ENCODE assay signal across 10 cellular contexts in genomic region chr7:75565129-75565528, GRCh38.
DNase-seq lines count a peak whose midpoint lies in the region; ATAC-seq and TF ChIP-seq lines count a peak whose summit lies in the region.
"Had no signal": no experiment of that assay in that cellular context is flagged by ENCODE, and none has a peak within 500 bp of the region (broad histone marks: within the 10 kb centered on the region; RNA-seq: fewer than 3 reads in every experiment).

No MANE protein-coding gene starts in this region.

- no peak overlapping the region for H3K4me3 ChIP-seq in BLaER1 treated with 17β-estradiol and CSF1 and Interleukin-3, amounts not matched to agents 10 nM and 100 nM
- H3K4me3 ChIP-seq in neutrophil (ENCODE audit: low read depth in 1 of 2, low read length in 1 of 2): no peak overlapping the region
- H3K4me3 ChIP-seq: ovary had no signal

- peak overlapping the region; percentile 50 to 75 (median 66) for H3K4me2 ChIP-seq in BLaER1 treated with 17β-estradiol and CSF1 and Interleukin-3, amounts not matched to agents 10 nM and 100 nM

- H4K20me1 ChIP-seq in BLaER1 treated with 17β-estradiol and CSF1 and Interleukin-3, amounts not matched to agents 10 nM and 100 nM: no peaks in the 10 kb centered on the region

- TF ChIP-seq CTCF in neutrophil (IDR thresholded peaks at IDR 0.05): no peak

- H3K27ac ChIP-seq in BLaER1 treated with 17β-estradiol and CSF1 and Interleukin-3, amounts not matched to agents 10 nM and 100 nM: peak overlapping the region; percentile 40 to 73 (median 59); a peak in 20 of 22 replicates
- H3K27ac ChIP-seq in neutrophil: peak overlapping the region; percentile 91

- peaks cover 0 to 14% (median 0%) of the 10 kb centered on the region in 11 experiments; a peak in 5 of 22 replicates for H3K9me3 ChIP-seq in BLaER1 treated with 17β-estradiol and CSF1 and Interleukin-3, amounts not matched to agents 10 nM and 100 nM (replicated peaks in 1 of 11)
- no peaks in the 10 kb centered on the region for H3K9me3 ChIP-seq in neutrophil
- H3K9me3 ChIP-seq: ovary had no signal

- peaks cover 32 to 100% (median 82%) of the 10 kb centered on the region in 11 experiments for H3K36me3 ChIP-seq in BLaER1 treated with 17β-estradiol and CSF1 and Interleukin-3, amounts not matched to agents 10 nM and 100 nM
- peaks cover 84% of the 10 kb centered on the region for H3K36me3 ChIP-seq in neutrophil
- H3K36me3 ChIP-seq: ovary had no signal

- peaks cover 23 to 39% (median 31%) of the 10 kb centered on the region in 10 experiments for H3K4me1 ChIP-seq in BLaER1 treated with 17β-estradiol and CSF1 and Interleukin-3, amounts not matched to agents 10 nM and 100 nM
- peaks cover 33 to 39% of the 10 kb centered on the region in 2 experiments for H3K4me1 ChIP-seq in neutrophil (ENCODE audit: control insufficient read depth in 1 of 2, insufficient read depth in 1 of 2, low read depth in 1 of 2, low read length in 1 of 2)

- DNase-seq in NCI-H226 (peak; percentile 92), NCI-H187 (lab: John Stamatoyannopoulos, UW) (no peak)
- DNase-seq: activated effector memory CD4-positive, alpha-beta T cell treated with Interleukin-2 at 50 U/mL for 16 hours had no signal

- no peaks in the 10 kb centered on the region for H3K27me3 ChIP-seq in BLaER1 treated with 17β-estradiol and CSF1 and Interleukin-3, amounts not matched to agents 10 nM and 100 nM
- no peaks in the 10 kb centered on the region for H3K27me3 ChIP-seq in neutrophil
- H3K27me3 ChIP-seq: ovary had no signal

- peak overlapping the region; percentile 1 to 62 (median 33); a peak in 17 of 22 replicates for H3K9ac ChIP-seq in BLaER1 treated with 17β-estradiol and CSF1 and Interleukin-3, amounts not matched to agents 10 nM and 100 nM

- ATAC-seq in esophagus mucosa: peak; percentile 89
- no peak for ATAC-seq in HG02763 (IDR thresholded peaks at IDR 0.05; ENCODE audit: unreplicated experiment)
- no peak for ATAC-seq in GM21717 (IDR thresholded peaks at IDR 0.05; ENCODE audit: unreplicated experiment)
- ATAC-seq in GM19324 (IDR thresholded peaks at IDR 0.05; ENCODE audit: low FRiP score, unreplicated experiment): no peak
